ENCODE assay signal across 12 cellular contexts in genomic region chr1:230849451-230850194, GRCh38. TPM values are rescaled to one million over a fixed set of nuclear protein-coding genes. Genes with fewer than 3 reads are reported as not detected.
DNase-seq lines count a peak whose midpoint lies in the region; ATAC-seq, FAIRE-seq and TF ChIP-seq lines count a peak whose summit lies in the region.
"Had no signal": no experiment of that assay in that cellular context is flagged by ENCODE, and none has a peak within 500 bp of the region (broad histone marks: within the 10 kb centered on the region; RNA-seq: fewer than 3 reads in every experiment).

No MANE protein-coding gene starts in this region.

- H3K4me1 ChIP-seq in astrocyte (ENCODE audit: insufficient read depth, low read length) (peaks cover 42% of the 10 kb centered on the region), right cardiac atrium (ENCODE audit: control insufficient read depth, insufficient read depth, low read length) (peaks cover 23% of the 10 kb centered on the region)

- no peak overlapping the region for H2AFZ ChIP-seq in astrocyte (ENCODE audit: low read depth, low read length)

- intact Hi-C loops in right cardiac atrium (cut with DNase I), result no loop called here

- peaks cover 3% of the 10 kb centered on the region for H3K9me3 ChIP-seq in astrocyte (ENCODE audit: insufficient read depth, low read depth, low read length)
- H3K9me3 ChIP-seq in right cardiac atrium (ENCODE audit: control insufficient read depth, low read length), result peaks cover 2% of the 10 kb centered on the region

- peaks cover 14% of the 10 kb centered on the region for H4K20me1 ChIP-seq in astrocyte (ENCODE audit: insufficient read depth, low read length)

- peak; percentile 99 for FAIRE-seq in astrocyte (lab: Jason Lieb, UNC)
- FAIRE-seq: GM18507 had no signal

- H3K27me3 ChIP-seq in astrocyte (ENCODE audit: insufficient read depth, low read length) (no peaks in the 10 kb centered on the region), right cardiac atrium (ENCODE audit: control insufficient read depth, insufficient read depth) (no peaks in the 10 kb centered on the region)

- peak overlapping the region; percentile 72 for H3K4me2 ChIP-seq in astrocyte (ENCODE audit: low read length)

- DNase-seq in H4 (ENCODE audit: low spot score) (peak; percentile 68), astrocyte (ENCODE audit: low read depth) (peak; percentile 97), right cardiac atrium (peak; percentile 79 to 86 (median 85)), smooth muscle cell of the brain vasculature (ENCODE audit: low read depth, low spot score) (peak; percentile 89), NCI-H128 (lab: John Stamatoyannopoulos, UW; ENCODE audit: unreplicated experiment) (no peak), NCI-H748 (lab: John Stamatoyannopoulos, UW; ENCODE audit: unreplicated experiment) (no peak)
- no peak for DNase-seq in effector memory CD8-positive, alpha-beta T cell
- DNase-seq: activated T-cell treated with anti-CD3 and anti-CD28 coated beads, Interleukin-2, amount 50 U/mL, for 24 hours; NCI-H1048 had no signal

- H3K4me1 Mint-ChIP-seq in astrocyte (ENCODE audit: low read depth, unreplicated experiment), result peaks cover 76% of the 10 kb centered on the region
- H3K4me1 Mint-ChIP-seq in effector memory CD8-positive, alpha-beta T cell (ENCODE audit: low read depth in 2 of 2), result no peaks in the 10 kb centered on the region

- peaks cover 4% of the 10 kb centered on the region for H3K9me3 Mint-ChIP-seq in astrocyte (ENCODE audit: unreplicated experiment)
- H3K9me3 Mint-ChIP-seq in effector memory CD8-positive, alpha-beta T cell, result no peaks in the 10 kb centered on the region
- H3K9me3 Mint-ChIP-seq: activated T-cell treated with anti-CD3 and anti-CD28 coated beads, Interleukin-2, amount 50 U/mL, for 24 hours had no signal

- TF ChIP-seq CTCF in astrocyte (IDR thresholded peaks at IDR 0.05; ENCODE audit: insufficient read depth, low read depth, low read length), result no peak

- H3K4me3 ChIP-seq in astrocyte (ENCODE audit: insufficient read depth, low read depth, low read length) (peak overlapping the region; percentile 40), right cardiac atrium (ENCODE audit: low read length) (no peak overlapping the region)
- H3K4me3 ChIP-seq: skin epidermis had no signal

- peaks cover 74% of the 10 kb centered on the region for H3K79me2 ChIP-seq in astrocyte (ENCODE audit: insufficient read depth, low read length)

- peaks cover 47% of the 10 kb centered on the region for H3K36me3 Mint-ChIP-seq in astrocyte (ENCODE audit: low read depth, unreplicated experiment)
- H3K36me3 Mint-ChIP-seq in effector memory CD8-positive, alpha-beta T cell (ENCODE audit: insufficient read depth), result no peaks in the 10 kb centered on the region

- peak overlapping the region; percentile 66 for H3K9ac ChIP-seq in astrocyte (ENCODE audit: low read length)

- peak overlapping the region; percentile 87 for H3K27ac ChIP-seq in astrocyte (ENCODE audit: low read depth, low read length)
- peak overlapping the region; percentile 94 for H3K27ac ChIP-seq in right cardiac atrium (ENCODE audit: low read length)

- peak overlapping the region; percentile 58 for H3K4me3 Mint-ChIP-seq in astrocyte (ENCODE audit: unreplicated experiment)
- no peak overlapping the region for H3K4me3 Mint-ChIP-seq in effector memory CD8-positive, alpha-beta T cell
- H3K4me3 Mint-ChIP-seq: activated T-cell treated with anti-CD3 and anti-CD28 coated beads, Interleukin-2, amount 50 U/mL, for 24 hours had no signal

- no peaks in the 10 kb centered on the region for H3K27me3 Mint-ChIP-seq in astrocyte (ENCODE audit: low read depth, unreplicated experiment)
- H3K27me3 Mint-ChIP-seq in effector memory CD8-positive, alpha-beta T cell, result no peaks in the 10 kb centered on the region
- H3K27me3 Mint-ChIP-seq: activated T-cell treated with anti-CD3 and anti-CD28 coated beads, Interleukin-2, amount 50 U/mL, for 24 hours had no signal

- peak overlapping the region; percentile 97 for H3K27ac Mint-ChIP-seq in astrocyte (ENCODE audit: unreplicated experiment)
- no peak overlapping the region for H3K27ac Mint-ChIP-seq in effector memory CD8-positive, alpha-beta T cell
- H3K27ac Mint-ChIP-seq: activated T-cell treated with anti-CD3 and anti-CD28 coated beads, Interleukin-2, amount 50 U/mL, for 24 hours had no signal

- peaks cover 20% of the 10 kb centered on the region for H3K36me3 ChIP-seq in astrocyte (ENCODE audit: insufficient read depth, low read length)

- peak; percentile 95 for ATAC-seq in right cardiac atrium
- ATAC-seq in HG03432 (IDR thresholded peaks at IDR 0.05; ENCODE audit: unreplicated experiment), result no peak
- ATAC-seq in effector memory CD8-positive, alpha-beta T cell (replicated peaks), result no peak

- WGBS in right cardiac atrium, result 20% methylated on average over 13 of the region's 13 CpGs

RNA-seq across cellular contexts. Expression of gene C1orf198, which starts 18.7 kb away (rescaled TPM):
- total RNA-seq in H4 (2014; rRNA removed; shearing (Covaris generic)), result 19.0 and 23.4 TPM in 2 replicates
- total RNA-seq in astrocyte (102 and 107 TPM in 2 replicates), right cardiac atrium (10 to 100 TPM; 48.0 to 69.9 (median 56.2) TPM)
- 36.1 TPM for polyA plus RNA-seq in right cardiac atrium

Comparison
In these comparisons a context has a peak if more than half of its experiments do, and no peak if none do; other contexts are left out.
1. DNase-seq: peak in H4 (single experiment), astrocyte (single experiment), right cardiac atrium (3 of 3) and smooth muscle cell of the brain vasculature (single experiment); none in NCI-H128 (single experiment), effector memory CD8-positive, alpha-beta T cell (0 of 3) and NCI-H748 (single experiment).
2. ATAC-seq: peak in right cardiac atrium (2 of 2); none in HG03432 (single experiment) and effector memory CD8-positive, alpha-beta T cell (single experiment).